In the genomic region with DNA sequence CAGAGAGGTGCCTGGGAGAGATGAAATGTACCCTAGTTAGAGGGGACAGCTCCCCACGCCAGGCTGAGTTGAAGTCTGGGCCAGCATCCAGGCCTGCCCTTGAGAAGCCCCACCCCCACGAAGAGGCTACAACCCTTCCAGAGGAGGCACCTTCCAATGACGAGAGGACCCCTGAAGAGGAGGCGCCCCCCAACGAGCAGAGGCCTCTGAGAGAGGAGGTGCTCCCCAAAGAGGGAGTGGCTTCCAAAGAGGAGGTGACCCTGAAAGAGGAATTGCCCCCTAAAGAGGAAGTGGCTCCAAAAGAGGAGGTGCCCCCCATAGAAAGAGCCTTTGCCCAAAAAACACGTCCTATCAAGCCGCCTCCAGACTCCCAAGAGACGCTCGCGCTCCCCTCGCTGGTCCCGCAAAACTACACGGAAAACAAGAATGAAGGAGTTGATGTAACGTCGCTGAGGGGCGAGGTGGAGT, we compare ENCODE assay signal across 8 cellular contexts. TPM values are rescaled to one million over a fixed set of nuclear protein-coding genes. Genes with fewer than 3 reads are reported as not detected.
DNase-seq lines count a peak whose midpoint lies in the region; ATAC-seq, FAIRE-seq and TF ChIP-seq lines count a peak whose summit lies in the region.

No MANE protein-coding gene starts in this region.

- no peaks in the 10 kb centered on the region for H3K9me3 Mint-ChIP-seq in activated T-cell treated with anti-CD3 and anti-CD28 coated beads, Interleukin-2, amount 50 U/mL, for 72 hours
- H3K9me3 Mint-ChIP-seq in activated naive CD8-positive, alpha-beta T cell treated with anti-CD3 and anti-CD28 coated beads, Interleukin-2, amount 10 ng/mL, durations not matched to agents 7 days and 5 days, result no peaks in the 10 kb centered on the region

- H3K36me3 ChIP-seq in kidney (ENCODE audit: control insufficient read depth in 1 of 2, insufficient read depth in 2 of 2, low read length in 2 of 2) (no peaks in the 10 kb centered on the region), thyroid gland (no peaks in the 10 kb centered on the region)

- H3K4me3 Mint-ChIP-seq in activated T-cell treated with anti-CD3 and anti-CD28 coated beads, Interleukin-2, amount 50 U/mL, for 72 hours, result peak overlapping the region; percentile 63 to 70
- peak overlapping the region; percentile 63 for H3K4me3 Mint-ChIP-seq in activated naive CD8-positive, alpha-beta T cell treated with anti-CD3 and anti-CD28 coated beads, Interleukin-2, amount 10 ng/mL, durations not matched to agents 7 days and 5 days

- no peaks in the 10 kb centered on the region for H3K9me3 ChIP-seq in kidney (ENCODE audit: control insufficient read depth in 1 of 2, low read length in 2 of 2)
- no peaks in the 10 kb centered on the region for H3K9me3 ChIP-seq in thyroid gland

- 34 to 49% methylated on average over 16 of the region's 16 CpGs for WGBS in thyroid gland, 2 donors

- FAIRE-seq in kidney (lab: Jason Lieb, UNC), result no peak

- no peak overlapping the region for H3K27ac Mint-ChIP-seq in activated T-cell treated with anti-CD3 and anti-CD28 coated beads, Interleukin-2, amount 50 U/mL, for 72 hours
- H3K27ac Mint-ChIP-seq in activated naive CD8-positive, alpha-beta T cell treated with anti-CD3 and anti-CD28 coated beads, Interleukin-2, amount 10 ng/mL, durations not matched to agents 7 days and 5 days, result no peak overlapping the region

- no peak for DNase-seq in activated T-cell treated with anti-CD3 and anti-CD28 coated beads, Interleukin-2, amount 50 U/mL, for 72 hours
- no peak for DNase-seq in activated T-cell treated with anti-CD3 and anti-CD28 coated beads for 4 hours
- DNase-seq in activated naive CD8-positive, alpha-beta T cell treated with anti-CD3 and anti-CD28 coated beads, Interleukin-2, amount 10 ng/mL, durations not matched to agents 7 days and 5 days, result no peak
- DNase-seq in kidney, result no peak
- DNase-seq in thyroid gland, result peak; percentile 41 to 45
- no peak for DNase-seq in effector CD4-positive, alpha-beta T cell

- no peaks in the 10 kb centered on the region for H3K36me3 Mint-ChIP-seq in activated T-cell treated with anti-CD3 and anti-CD28 coated beads, Interleukin-2, amount 50 U/mL, for 72 hours (ENCODE audit: insufficient read depth in 2 of 2)
- H3K36me3 Mint-ChIP-seq in activated naive CD8-positive, alpha-beta T cell treated with anti-CD3 and anti-CD28 coated beads, Interleukin-2, amount 10 ng/mL, durations not matched to agents 7 days and 5 days, result peaks cover 17% of the 10 kb centered on the region

- peaks cover 19% of the 10 kb centered on the region for H3K4me1 Mint-ChIP-seq in activated T-cell treated with anti-CD3 and anti-CD28 coated beads, Interleukin-2, amount 50 U/mL, for 72 hours (ENCODE audit: low read depth)
- H3K4me1 Mint-ChIP-seq in activated naive CD8-positive, alpha-beta T cell treated with anti-CD3 and anti-CD28 coated beads, Interleukin-2, amount 10 ng/mL, durations not matched to agents 7 days and 5 days, result peaks cover 23% of the 10 kb centered on the region

- no peak for ATAC-seq in activated T-cell treated with anti-CD3 and anti-CD28 coated beads, Interleukin-2, amount 50 U/mL, for 72 hours (replicated peaks in 1 of 2)
- no peak for ATAC-seq in activated naive CD8-positive, alpha-beta T cell treated with anti-CD3 and anti-CD28 coated beads, Interleukin-2, amount 10 ng/mL, durations not matched to agents 7 days and 5 days (ENCODE audit: low read depth)
- ATAC-seq in GM19452 (IDR thresholded peaks at IDR 0.05; ENCODE audit: unreplicated experiment) (no peak), HG03565 (IDR thresholded peaks at IDR 0.05; ENCODE audit: unreplicated experiment) (no peak)

- H3K27ac ChIP-seq in kidney (ENCODE audit: low read depth in 2 of 2, low read length in 2 of 2) (peak overlapping the region; percentile 29 to 47), thyroid gland (peak overlapping the region in 2 of 3 donors; percentile 46 to 56)

- H3K9ac ChIP-seq in kidney (ENCODE audit: low read length in 2 of 2), result peak overlapping the region in 1 of 2 donors; percentile 24

- POLR2A ChIA-PET in activated naive CD8-positive, alpha-beta T cell treated with anti-CD3 and anti-CD28 coated beads, Interleukin-2, amount 10 ng/mL, durations not matched to agents 7 days and 5 days (lab: Charles Lee), result interaction anchor here (4.5 kb wide), 1 partner anchor 14 kb away, joined by 24 read pairs; the partner anchor contains the start of gene SH3D21

- TF ChIP-seq POLR2A in thyroid gland (IDR thresholded peaks at IDR 0.05), result no peak

- no peaks in the 10 kb centered on the region for H3K27me3 ChIP-seq in thyroid gland

- H3K4me3 ChIP-seq in kidney (ENCODE audit: low read length in 2 of 2), result peak overlapping the region in 1 of 2 donors; percentile 51
- peak overlapping the region in 1 of 3 donors; percentile 31 for H3K4me3 ChIP-seq in thyroid gland (replicated peaks in 1 of 3)

- H3K27me3 Mint-ChIP-seq in activated T-cell treated with anti-CD3 and anti-CD28 coated beads, Interleukin-2, amount 50 U/mL, for 72 hours (ENCODE audit: low read depth), result peaks cover 7% of the 10 kb centered on the region
- no peaks in the 10 kb centered on the region for H3K27me3 Mint-ChIP-seq in activated naive CD8-positive, alpha-beta T cell treated with anti-CD3 and anti-CD28 coated beads, Interleukin-2, amount 10 ng/mL, durations not matched to agents 7 days and 5 days

- intact Hi-C loops in kidney (cut with DNase I) (no loop called here), thyroid gland (cut with DNase I) (no loop called here)

- H3K4me1 ChIP-seq in kidney (ENCODE audit: control insufficient read depth in 1 of 2, insufficient read depth in 1 of 2, low read depth in 1 of 2, low read length in 2 of 2), result peaks cover 6 to 16% of the 10 kb centered on the region in 2 donors
- H3K4me1 ChIP-seq in thyroid gland, result peaks cover 22 to 30% of the 10 kb centered on the region in 2 donors

- TF ChIP-seq CTCF in kidney (IDR thresholded peaks at IDR 0.05; ENCODE audit: borderline replicate concordance, extremely low read depth, insufficient read depth) (no peak), thyroid gland (IDR thresholded peaks at IDR 0.05) (no peak)

RNA-seq across cellular contexts. Expression of gene EVA1B, which starts 3.1 kb away (rescaled TPM):
- total RNA-seq in activated T-cell treated with anti-CD3 and anti-CD28 coated beads, Interleukin-2, amount 50 U/mL, for 72 hours, result 1 to 10 TPM; 8.0 to 9.4 TPM
- 10 to 100 TPM; 11.6 to 14.1 TPM for total RNA-seq in activated naive CD8-positive, alpha-beta T cell treated with anti-CD3 and anti-CD28 coated beads, Interleukin-2, amount 10 ng/mL, durations not matched to agents 7 days and 5 days
- total RNA-seq in kidney (31.8 TPM), thyroid gland (10 to 100 TPM; 30.7 to 71.5 (median 52.5) TPM)
- polyA plus RNA-seq in kidney (ENCODE audit: insufficient read depth, low read depth, low replicate concordance), result 91.8 TPM

RNA-seq across cellular contexts. Expression of gene SH3D21, which starts 14.2 kb away (rescaled TPM):
- 10 to 100 TPM in 1 of 2 donors, 1 to 10 TPM in 1; 8.1 to 16.3 TPM for total RNA-seq in activated T-cell treated with anti-CD3 and anti-CD28 coated beads, Interleukin-2, amount 50 U/mL, for 72 hours
- total RNA-seq in activated naive CD8-positive, alpha-beta T cell treated with anti-CD3 and anti-CD28 coated beads, Interleukin-2, amount 10 ng/mL, durations not matched to agents 7 days and 5 days, result 10 to 100 TPM; 24.9 to 26.5 TPM
- 33.4 TPM for total RNA-seq in kidney
- 5.7 TPM for polyA plus RNA-seq in kidney (ENCODE audit: insufficient read depth, low read depth, low replicate concordance)
- 10 to 100 TPM; 10.7 to 25.1 (median 16.9) TPM for total RNA-seq in thyroid gland

Comparison
In these comparisons a context has a peak if more than half of its experiments do, and no peak if none do; other contexts are left out.
1. DNase-seq: peak in thyroid gland (2 of 2); none in activated T-cell treated with anti-CD3 and anti-CD28 coated beads, Interleukin-2, amount 50 U/mL, for 72 hours (0 of 2), activated T-cell treated with anti-CD3 and anti-CD28 coated beads for 4 hours (single experiment), activated naive CD8-positive, alpha-beta T cell treated with anti-CD3 and anti-CD28 coated beads, Interleukin-2, amount 10 ng/mL, durations not matched to agents 7 days and 5 days (single experiment), kidney (single experiment) and effector CD4-positive, alpha-beta T cell (single experiment).